Comparison of ENCODE assay signal across 1 cellular context in the genomic region with DNA sequence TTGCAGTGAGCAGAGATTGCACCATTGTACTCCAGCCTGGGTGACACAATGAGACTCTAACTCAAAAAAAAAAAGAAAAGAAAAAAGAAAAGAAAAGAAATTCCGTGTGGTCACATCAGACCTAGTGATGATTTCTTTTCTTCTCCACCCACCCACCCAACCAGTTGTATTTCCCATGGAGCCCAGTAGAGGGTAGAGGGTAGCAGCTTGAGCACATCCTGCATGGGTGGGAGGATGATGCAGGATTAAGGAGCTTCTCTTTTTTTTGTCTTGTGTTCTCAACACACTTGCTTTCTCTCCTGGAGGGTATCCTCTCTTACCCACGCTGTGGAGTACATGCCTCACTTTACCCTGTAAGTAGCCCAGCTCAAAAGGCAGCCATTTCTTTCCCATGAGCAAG.
TF ChIP-seq lines count a peak whose summit lies in the region.

No MANE protein-coding gene starts in this region.

TF ChIP-seq in GM12878, 131 proteins besides CTCF, POLR2A, EP300 and RAD21 (continued from another document):
- TF ChIP-seq, protein P1, sequence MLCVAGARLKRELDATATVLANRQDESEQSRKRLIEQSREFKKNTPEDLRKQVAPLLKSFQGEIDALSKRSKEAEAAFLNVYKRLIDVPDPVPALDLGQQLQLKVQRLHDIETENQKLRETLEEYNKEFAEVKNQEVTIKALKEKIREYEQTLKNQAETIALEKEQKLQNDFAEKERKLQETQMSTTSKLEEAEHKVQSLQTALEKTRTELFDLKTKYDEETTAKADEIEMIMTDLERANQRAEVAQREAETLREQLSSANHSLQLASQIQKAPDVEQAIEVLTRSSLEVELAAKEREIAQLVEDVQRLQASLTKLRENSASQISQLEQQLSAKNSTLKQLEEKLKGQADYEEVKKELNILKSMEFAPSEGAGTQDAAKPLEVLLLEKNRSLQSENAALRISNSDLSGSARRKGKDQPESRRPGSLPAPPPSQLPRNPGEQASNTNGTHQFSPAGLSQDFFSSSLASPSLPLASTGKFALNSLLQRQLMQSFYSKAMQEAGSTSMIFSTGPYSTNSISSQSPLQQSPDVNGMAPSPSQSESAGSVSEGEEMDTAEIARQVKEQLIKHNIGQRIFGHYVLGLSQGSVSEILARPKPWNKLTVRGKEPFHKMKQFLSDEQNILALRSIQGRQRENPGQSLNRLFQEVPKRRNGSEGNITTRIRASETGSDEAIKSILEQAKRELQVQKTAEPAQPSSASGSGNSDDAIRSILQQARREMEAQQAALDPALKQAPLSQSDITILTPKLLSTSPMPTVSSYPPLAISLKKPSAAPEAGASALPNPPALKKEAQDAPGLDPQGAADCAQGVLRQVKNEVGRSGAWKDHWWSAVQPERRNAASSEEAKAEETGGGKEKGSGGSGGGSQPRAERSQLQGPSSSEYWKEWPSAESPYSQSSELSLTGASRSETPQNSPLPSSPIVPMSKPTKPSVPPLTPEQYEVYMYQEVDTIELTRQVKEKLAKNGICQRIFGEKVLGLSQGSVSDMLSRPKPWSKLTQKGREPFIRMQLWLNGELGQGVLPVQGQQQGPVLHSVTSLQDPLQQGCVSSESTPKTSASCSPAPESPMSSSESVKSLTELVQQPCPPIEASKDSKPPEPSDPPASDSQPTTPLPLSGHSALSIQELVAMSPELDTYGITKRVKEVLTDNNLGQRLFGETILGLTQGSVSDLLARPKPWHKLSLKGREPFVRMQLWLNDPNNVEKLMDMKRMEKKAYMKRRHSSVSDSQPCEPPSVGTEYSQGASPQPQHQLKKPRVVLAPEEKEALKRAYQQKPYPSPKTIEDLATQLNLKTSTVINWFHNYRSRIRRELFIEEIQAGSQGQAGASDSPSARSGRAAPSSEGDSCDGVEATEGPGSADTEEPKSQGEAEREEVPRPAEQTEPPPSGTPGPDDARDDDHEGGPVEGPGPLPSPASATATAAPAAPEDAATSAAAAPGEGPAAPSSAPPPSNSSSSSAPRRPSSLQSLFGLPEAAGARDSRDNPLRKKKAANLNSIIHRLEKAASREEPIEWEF (IDR thresholded peaks at IDR 0.05; ENCODE audit: insufficient replicate concordance, low read depth, low read length), result no peak
- TF ChIP-seq KLF5 (IDR thresholded peaks at IDR 0.05; ENCODE audit: partially characterized antibody) (no peak), GATAD2B (conservative IDR thresholded peaks at IDR 0.05; ENCODE audit: low read depth) (no peak), EED (IDR thresholded peaks at IDR 0.05; ENCODE audit: low read depth) (no peak), NR2F1 (conservative IDR thresholded peaks at IDR 0.05) (no peak)
